In the genomic region with DNA sequence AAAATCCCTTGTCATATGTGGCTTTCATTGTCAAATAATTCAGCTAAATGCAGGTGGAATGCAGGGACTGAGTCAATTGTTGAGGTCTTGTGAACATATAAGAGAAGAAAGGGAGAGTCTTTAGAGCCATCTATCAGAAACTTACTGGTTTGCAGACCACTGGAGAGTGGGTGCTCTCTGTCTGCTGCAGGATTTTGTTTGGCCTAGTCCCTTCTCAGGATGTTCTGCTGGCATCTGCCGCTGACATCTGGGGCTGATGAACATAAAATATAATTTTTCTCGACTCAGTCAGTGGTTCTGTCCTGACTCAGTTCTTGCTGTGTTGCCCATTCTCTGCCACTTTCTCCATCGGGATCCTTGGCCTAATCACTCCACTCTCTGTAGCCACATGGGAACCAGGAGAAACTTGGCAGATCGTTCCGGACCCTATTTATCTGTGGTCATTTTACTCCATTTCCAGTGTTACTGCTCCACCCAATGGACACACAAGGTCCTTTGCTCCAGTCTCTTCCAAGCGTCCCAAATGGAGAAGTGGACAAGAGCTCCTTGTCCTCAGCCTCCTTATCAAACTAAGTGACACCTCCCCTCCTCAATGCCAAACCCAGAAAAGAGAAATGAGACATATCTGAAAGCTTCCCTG, we compare ENCODE assay signal across 8 cellular contexts.
DNase-seq lines count a peak whose midpoint lies in the region; ATAC-seq, FAIRE-seq and TF ChIP-seq lines count a peak whose summit lies in the region.

No MANE protein-coding gene starts in this region.

- in situ Hi-C loops in HepG2 (cut with HindIII; ENCODE audit: extremely low pct_ligation_motif_present, low pct_unique_long_range_greater_than_20kb): loop anchor here (5.0 kb wide), 1 partner anchor 439 kb away; a partner anchor contains a TSS

- 18% methylated on average over 6 of the region's 6 CpGs for WGBS in HepG2 (ENCODE audit: low lambda C conversion rate)

- TF ChIP-seq EP300 in HepG2 (IDR thresholded peaks at IDR 0.05; ENCODE audit: low read depth in 2 of 2, low read length in 2 of 2): no peak
- TF ChIP-seq EP300 in HepG2 (CRISPR knock-in tag; IDR thresholded peaks at IDR 0.05; ENCODE audit: borderline replicate concordance): no peak

- no peaks in the 10 kb centered on the region for H4K20me1 ChIP-seq in HepG2 (ENCODE audit: insufficient read depth, low read length)

- H3K4me3 Mint-ChIP-seq in chondrocyte (ENCODE audit: unreplicated experiment): no peak overlapping the region

- H3K27me3 ChIP-seq in ACC112 (ENCODE audit: insufficient read depth, low read length) (no peaks in the 10 kb centered on the region), HepG2 (ENCODE audit: control insufficient read depth in 1 of 2, insufficient read depth in 2 of 2, low read length in 2 of 2) (no peaks in the 10 kb centered on the region), foreskin keratinocyte (no peaks in the 10 kb centered on the region)

- CTCF ChIA-PET in HepG2 (lab: Yijun Ruan, JAX; ENCODE audit: low intra/inter-chr PET ratio, low total read pairs): interaction anchor here (2.4 kb wide), 1 partner anchor 438 kb away, joined by 12 read pairs; no protein-coding TSS in a partner anchor

- no peak overlapping the region for H3K9ac ChIP-seq in HepG2 (ENCODE audit: insufficient read depth, low read depth, low read length)

- no peak for TF ChIP-seq POLR2A in HepG2 (IDR thresholded peaks at IDR 0.05; ENCODE audit: insufficient read depth in 1 of 2, low read depth in 2 of 2, low read length in 2 of 2)

- peaks cover 2% of the 10 kb centered on the region for H3K27me3 Mint-ChIP-seq in chondrocyte (ENCODE audit: low read depth)

- TF ChIP-seq CTCF in chondrocyte (IDR thresholded peaks at IDR 0.05) (peak; percentile 79), HepG2 (CRISPR knock-in tag; IDR thresholded peaks at IDR 0.05) (peak; percentile 73), foreskin keratinocyte (conservative IDR thresholded peaks at IDR 0.05) (no peak)

- no peak overlapping the region for H3K27ac ChIP-seq in ACC112 (ENCODE audit: low read depth, low read length)
- H3K27ac ChIP-seq in HepG2 (ENCODE audit: extremely low read length, insufficient read depth, low read length): no peak overlapping the region
- no peak overlapping the region for H3K27ac ChIP-seq in foreskin keratinocyte

- BruUV-seq in HepG2 (replicated peaks; lab: Mats Ljungman, UMichigan): no TSS peak

- POLR2A ChIA-PET in HepG2 (lab: Yijun Ruan, JAX): no interaction called here

- H3K4me3 ChIP-seq in ACC112 (ENCODE audit: low read depth, low read length) (no peak overlapping the region), HepG2 (replicated peaks in 1 of 3; ENCODE audit: insufficient read depth in 1 of 3, low read depth in 2 of 3, low read length in 3 of 3) (no peak overlapping the region)

- no peaks in the 10 kb centered on the region for H3K79me2 ChIP-seq in ACC112 (ENCODE audit: control insufficient read depth, insufficient read depth, low read length, unreplicated experiment)
- no peaks in the 10 kb centered on the region for H3K79me2 ChIP-seq in HepG2 (ENCODE audit: insufficient read depth, low read length)

- H3K36me3 ChIP-seq in ACC112 (ENCODE audit: insufficient read depth, low read length): no peaks in the 10 kb centered on the region
- H3K36me3 ChIP-seq in HepG2 (replicated peaks in 1 of 2; ENCODE audit: control insufficient read depth in 1 of 2, insufficient read depth in 2 of 2, low read length in 2 of 2): no peaks in the 10 kb centered on the region

- H3K4me2 ChIP-seq in HepG2 (ENCODE audit: low read depth, low read length): no peak overlapping the region; the same call in 1 of the 2 replicates

- H3K4me1 ChIP-seq in ACC112 (ENCODE audit: control insufficient read depth, insufficient read depth, low read length, unreplicated experiment): no peaks in the 10 kb centered on the region
- H3K4me1 ChIP-seq in HepG2 (ENCODE audit: insufficient read depth, low read length): no peaks in the 10 kb centered on the region
- peaks cover 6% of the 10 kb centered on the region for H3K4me1 ChIP-seq in foreskin keratinocyte

- H3K27ac Mint-ChIP-seq in chondrocyte (ENCODE audit: unreplicated experiment): no peak overlapping the region

- H2AFZ ChIP-seq in ACC112 (ENCODE audit: low read length, unreplicated experiment): peak overlapping the region; percentile 90
- H2AFZ ChIP-seq in HepG2 (ENCODE audit: low read length): peak overlapping the region; percentile 54

- FAIRE-seq in HepG2 (lab: Jason Lieb, UNC): no peak

- TF ChIP-seq RAD21 in HepG2 (CRISPR knock-in tag; IDR thresholded peaks at IDR 0.05): 0 out of 2 replicates have a peak, but pooled peaks have one; percentile 30

- peak; percentile 39 for DNase-seq in HuH-7 (ENCODE audit: low spot score)
- DNase-seq in chondrocyte (ENCODE audit: low spot score): no peak
- peak; percentile 23 for DNase-seq in HepG2 (ENCODE audit: low spot score)
- DNase-seq in SIG-M5 (lab: John Stamatoyannopoulos, UW): no peak
- DNase-seq in foreskin keratinocyte: no peak
- DNase-seq in NCI-H2196 treated with DMSO at 0.1 percent for 48 hours (lab: John Stamatoyannopoulos, UW; ENCODE audit: unreplicated experiment): no peak

- no peaks in the 10 kb centered on the region for H3K36me3 Mint-ChIP-seq in chondrocyte (ENCODE audit: low read depth)

- intact Hi-C loops in HepG2 (cut with micrococcal nuclease; ENCODE audit: unreplicated experiment): loop anchor here (1.0 kb wide), 1 partner anchor 438 kb away; no protein-coding TSS in a partner anchor

- H3K4me1 Mint-ChIP-seq in chondrocyte (ENCODE audit: low read depth): no peaks in the 10 kb centered on the region

- H3K9me3 Mint-ChIP-seq in chondrocyte (ENCODE audit: low read depth): peaks cover 3% of the 10 kb centered on the region

- ATAC-seq in HepG2 (peak; percentile 94), GM19467 (IDR thresholded peaks at IDR 0.05; ENCODE audit: unreplicated experiment) (no peak), foreskin keratinocyte (no peak)

- H3K9me3 ChIP-seq in HepG2 (ENCODE audit: low read length): no peaks in the 10 kb centered on the region

TF ChIP-seq in HepG2, 621 proteins besides CTCF, POLR2A, EP300 and RAD21:
- no peak for TF ChIP-seq GATAD1 (CRISPR knock-in tag; IDR thresholded peaks at IDR 0.05)
- TF ChIP-seq, protein P1, sequence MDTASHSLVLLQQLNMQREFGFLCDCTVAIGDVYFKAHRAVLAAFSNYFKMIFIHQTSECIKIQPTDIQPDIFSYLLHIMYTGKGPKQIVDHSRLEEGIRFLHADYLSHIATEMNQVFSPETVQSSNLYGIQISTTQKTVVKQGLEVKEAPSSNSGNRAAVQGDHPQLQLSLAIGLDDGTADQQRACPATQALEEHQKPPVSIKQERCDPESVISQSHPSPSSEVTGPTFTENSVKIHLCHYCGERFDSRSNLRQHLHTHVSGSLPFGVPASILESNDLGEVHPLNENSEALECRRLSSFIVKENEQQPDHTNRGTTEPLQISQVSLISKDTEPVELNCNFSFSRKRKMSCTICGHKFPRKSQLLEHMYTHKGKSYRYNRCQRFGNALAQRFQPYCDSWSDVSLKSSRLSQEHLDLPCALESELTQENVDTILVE (CRISPR knock-in tag; IDR thresholded peaks at IDR 0.05): no peak
- TF ChIP-seq STAG1 (CRISPR knock-in tag; IDR thresholded peaks at IDR 0.05): peak; percentile 84
- TF ChIP-seq ZNF441 (CRISPR knock-in tag; IDR thresholded peaks at IDR 0.05; ENCODE audit: borderline replicate concordance): no peak
- TF ChIP-seq SMC3 (IDR thresholded peaks at IDR 0.05; ENCODE audit: low read length): peak; percentile 75; the same call in 1 of the 2 replicates
TF ChIP-seq in HepG2: peak in this region for 2.

Comparison
In these comparisons a context has a peak if more than half of its experiments do, and no peak if none do; other contexts are left out.
1. DNase-seq: peak in HuH-7 (single experiment) and HepG2 (single experiment); none in chondrocyte (single experiment), SIG-M5 (single experiment), foreskin keratinocyte (0 of 2) and NCI-H2196 treated with DMSO at 0.1 percent for 48 hours (single experiment).